ENCODE assay signal across 31 cellular contexts in genomic region chr21:43691086-43691795, GRCh38.
"Had no signal": no experiment of that assay in that cellular context is flagged by ENCODE, and none has a peak within 500 bp of the region (broad histone marks: within the 10 kb centered on the region; RNA-seq: fewer than 3 reads in every experiment).

No MANE protein-coding gene starts in this region.

- H3K4me3 Mint-ChIP-seq: activated B cell treated with CpG ODN at 0.5 μM for 24 hours; activated CD8-positive, alpha-beta T cell treated with anti-CD3 and anti-CD28 coated beads for 36 hours; activated naive CD4-positive, alpha-beta T cell treated with anti-CD3 and anti-CD28 coated beads for 36 hours; activated naive CD8-positive, alpha-beta T cell treated with anti-CD3 and anti-CD28 coated beads for 36 hours; effector memory CD8-positive, alpha-beta T cell; naive B cell; nephron progenitor cell; stimulated activated memory B cell treated with anti-CD40 and anti-IgM and Interleukin-4, amounts not matched to agents 10 μg/mL and 1 μg/mL and 100 μg/mL, for 72 hours; stimulated activated naive CD8-positive, alpha-beta T cell treated with anti-CD3 and anti-CD28 coated beads, Interleukin-15, amount 100 ng/mL, for 72 hours had no signal

- H3K4me3 ChIP-seq: adrenal gland, body of pancreas, colonic mucosa, dorsolateral prefrontal cortex, heart right ventricle, left lung, psoas muscle, sigmoid colon, upper lobe of left lung, vagina had no signal

- DNase-seq: activated B cell treated with CpG ODN at 0.5 μM for 24 hours; activated CD4-positive, alpha-beta T cell treated with anti-CD3 and anti-CD28 coated beads, Interleukin-2, amount 50 U/mL, for 1 hour; activated CD8-positive, alpha-beta T cell treated with anti-CD3 and anti-CD28 coated beads for 36 hours; activated naive CD4-positive, alpha-beta T cell treated with anti-CD3 and anti-CD28 coated beads for 36 hours; activated naive CD8-positive, alpha-beta T cell treated with anti-CD3 and anti-CD28 coated beads for 36 hours; activated T-cell treated with anti-CD3 and anti-CD28 coated beads, Interleukin-2, amount 50 U/mL, for 48 hours; adrenal gland; aorta; body of pancreas; colonic mucosa; effector memory CD8-positive, alpha-beta T cell; foreskin fibroblast; heart right ventricle; left lung; naive B cell; nephron progenitor cell; nucleus accumbens; psoas muscle; sigmoid colon; small intestine; stimulated activated CD4-positive, alpha-beta T cell treated with anti-CD3 and anti-CD28 coated beads, Interleukin-4, amount 100 ng/mL, for 4 hours; stimulated activated CD8-positive, alpha-beta memory T cell treated with anti-CD3 and anti-CD28 coated beads, Interleukin-4, amount 100 ng/mL, for 48 hours; stimulated activated naive CD8-positive, alpha-beta T cell treated with anti-CD3 and anti-CD28 coated beads, Interleukin-15, amount 100 ng/mL, for 72 hours; substantia nigra; T-helper 2 cell; upper lobe of left lung had no signal

- H3K4me1 Mint-ChIP-seq: activated naive CD8-positive, alpha-beta T cell treated with anti-CD3 and anti-CD28 coated beads for 36 hours; nephron progenitor cell; stimulated activated naive CD8-positive, alpha-beta T cell treated with anti-CD3 and anti-CD28 coated beads, Interleukin-15, amount 100 ng/mL, for 72 hours had no signal

- H3K9me3 ChIP-seq: adrenal gland, body of pancreas, colonic mucosa, heart right ventricle, left lung, psoas muscle, sigmoid colon, upper lobe of left lung, vagina had no signal

- H3K27me3 Mint-ChIP-seq: activated B cell treated with CpG ODN at 0.5 μM for 24 hours; activated CD8-positive, alpha-beta T cell treated with anti-CD3 and anti-CD28 coated beads for 36 hours; activated naive CD8-positive, alpha-beta T cell treated with anti-CD3 and anti-CD28 coated beads for 36 hours; effector memory CD8-positive, alpha-beta T cell; naive B cell; stimulated activated memory B cell treated with anti-CD40 and anti-IgM and Interleukin-4, amounts not matched to agents 10 μg/mL and 1 μg/mL and 100 μg/mL, for 72 hours; stimulated activated naive CD8-positive, alpha-beta T cell treated with anti-CD3 and anti-CD28 coated beads, Interleukin-15, amount 100 ng/mL, for 72 hours had no signal

- H3K27me3 ChIP-seq: adrenal gland, body of pancreas, colonic mucosa, dorsolateral prefrontal cortex, heart right ventricle, left lung, sigmoid colon, upper lobe of left lung, vagina had no signal

- H3K4me1 ChIP-seq: adrenal gland, body of pancreas, colonic mucosa, left lung, parathyroid adenoma, psoas muscle, sigmoid colon, vagina had no signal

- H3K9me3 Mint-ChIP-seq: activated B cell treated with CpG ODN at 0.5 μM for 24 hours; activated CD8-positive, alpha-beta T cell treated with anti-CD3 and anti-CD28 coated beads for 36 hours; activated naive CD4-positive, alpha-beta T cell treated with anti-CD3 and anti-CD28 coated beads for 36 hours; activated naive CD8-positive, alpha-beta T cell treated with anti-CD3 and anti-CD28 coated beads for 36 hours; activated T-helper 2 cell treated with anti-CD3 and anti-CD28 coated beads, Interferon-gamma antibody, Interleukin-2, Interleukin-4, amounts not matched to agents 10 μg/mL and 5 μg/mL and 100 μg/mL, durations not matched to agents 14 hours and 24 hours and 36 hours; effector memory CD8-positive, alpha-beta T cell; naive B cell; nephron progenitor cell; stimulated activated memory B cell treated with anti-CD40 and anti-IgM and Interleukin-4, amounts not matched to agents 10 μg/mL and 1 μg/mL and 100 μg/mL, for 72 hours; stimulated activated naive CD8-positive, alpha-beta T cell treated with anti-CD3 and anti-CD28 coated beads, Interleukin-15, amount 100 ng/mL, for 72 hours had no signal

- H3K27ac Mint-ChIP-seq: activated B cell treated with CpG ODN at 0.5 μM for 24 hours; activated CD8-positive, alpha-beta T cell treated with anti-CD3 and anti-CD28 coated beads for 36 hours; activated naive CD4-positive, alpha-beta T cell treated with anti-CD3 and anti-CD28 coated beads for 36 hours; activated naive CD8-positive, alpha-beta T cell treated with anti-CD3 and anti-CD28 coated beads for 36 hours; activated T-helper 2 cell treated with anti-CD3 and anti-CD28 coated beads, Interferon-gamma antibody, Interleukin-2, Interleukin-4, amounts not matched to agents 10 μg/mL and 5 μg/mL and 100 μg/mL, durations not matched to agents 14 hours and 24 hours and 36 hours; effector memory CD8-positive, alpha-beta T cell; nephron progenitor cell; stimulated activated memory B cell treated with anti-CD40 and anti-IgM and Interleukin-4, amounts not matched to agents 10 μg/mL and 1 μg/mL and 100 μg/mL, for 72 hours had no signal
